11 cellular contexts compared by ENCODE assay signal in the genomic region with DNA sequence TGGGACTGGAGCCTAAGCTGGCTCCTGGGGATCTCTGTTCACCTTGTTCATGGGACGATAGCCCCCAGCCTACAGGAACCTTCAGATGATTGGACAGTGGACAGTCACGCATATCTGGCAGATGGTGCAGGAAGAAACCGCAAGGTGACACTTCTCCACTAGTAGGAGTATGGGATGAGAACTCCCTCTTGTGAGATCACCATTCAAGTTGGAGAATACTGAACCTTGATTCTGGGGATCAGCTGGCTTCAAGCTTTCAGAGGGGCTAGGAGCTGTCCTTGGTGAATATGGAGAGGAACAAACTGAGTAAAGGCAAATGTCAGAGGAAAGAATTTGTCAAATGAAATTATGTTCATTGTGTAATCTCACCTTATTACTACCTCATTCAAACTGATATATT.
A peak's percentile ranks its signal among the peaks of the same experiment; 100 is the strongest.
DNase-seq lines count a peak whose midpoint lies in the region; ATAC-seq and TF ChIP-seq lines count a peak whose summit lies in the region.
"Had no signal": no experiment of that assay in that cellular context is flagged by ENCODE, and none has a peak within 500 bp of the region (broad histone marks: within the 10 kb centered on the region; RNA-seq: fewer than 3 reads in every experiment).

No MANE protein-coding gene starts in this region.

- no peak for ATAC-seq in stimulated activated effector memory CD8-positive, alpha-beta T cell treated with anti-CD3 and anti-CD28 coated beads, Interleukin-12 subunit alpha, Interleukin-12 subunit beta, amount 100 ng/mL, for 72 hours
- ATAC-seq in GM21515 (IDR thresholded peaks at IDR 0.05; ENCODE audit: unreplicated experiment): no peak

- no peaks in the 10 kb centered on the region for H3K27me3 ChIP-seq in Loucy (ENCODE audit: insufficient read depth, low read length, poor library complexity, severe bottlenecking)
- H3K27me3 ChIP-seq: BLaER1 had no signal

- H3K9me3 ChIP-seq in Loucy (ENCODE audit: insufficient read depth, low read depth, low read length): no peaks in the 10 kb centered on the region
- H3K9me3 ChIP-seq: BLaER1 had no signal

- peak overlapping the region; percentile 10 for H3K4me3 Mint-ChIP-seq in activated T-cell treated with anti-CD3 and anti-CD28 coated beads, Interleukin-2, amount 50 U/mL, for 24 hours
- H3K4me3 Mint-ChIP-seq in stimulated activated effector memory CD8-positive, alpha-beta T cell treated with anti-CD3 and anti-CD28 coated beads, Interleukin-12 subunit alpha, Interleukin-12 subunit beta, amount 100 ng/mL, for 72 hours: peak overlapping the region; percentile 8

- H3K4me1 ChIP-seq in Loucy (ENCODE audit: insufficient read depth, low read length, poor library complexity, severe bottlenecking): peaks cover 10% of the 10 kb centered on the region

- H3K9me2 ChIP-seq in Loucy (replicated peaks; ENCODE audit: low read depth, low read length): no peaks in the 10 kb centered on the region

- peak; percentile 33; the same call in 1 of the 2 replicates for TF ChIP-seq CTCF in Loucy (conservative IDR thresholded peaks at IDR 0.05; ENCODE audit: low read length)

- no peak overlapping the region for H3K9ac ChIP-seq in Loucy (ENCODE audit: low read depth, low read length, poor library complexity, severe bottlenecking)
- H3K9ac ChIP-seq: BLaER1 had no signal

- no peak overlapping the region for H3K4me3 ChIP-seq in Loucy (ENCODE audit: low read length, poor library complexity, severe bottlenecking)
- H3K4me3 ChIP-seq: BLaER1 had no signal

- H3K9me3 Mint-ChIP-seq in activated T-cell treated with anti-CD3 and anti-CD28 coated beads, Interleukin-2, amount 50 U/mL, for 24 hours: peaks cover 5% of the 10 kb centered on the region
- no peaks in the 10 kb centered on the region for H3K9me3 Mint-ChIP-seq in stimulated activated effector memory CD8-positive, alpha-beta T cell treated with anti-CD3 and anti-CD28 coated beads, Interleukin-12 subunit alpha, Interleukin-12 subunit beta, amount 100 ng/mL, for 72 hours

- peaks cover 42% of the 10 kb centered on the region for H3K4me1 Mint-ChIP-seq in activated T-cell treated with anti-CD3 and anti-CD28 coated beads, Interleukin-2, amount 50 U/mL, for 24 hours (ENCODE audit: low read depth)
- H3K4me1 Mint-ChIP-seq in stimulated activated effector memory CD8-positive, alpha-beta T cell treated with anti-CD3 and anti-CD28 coated beads, Interleukin-12 subunit alpha, Interleukin-12 subunit beta, amount 100 ng/mL, for 72 hours: peaks cover 27% of the 10 kb centered on the region

- no peaks in the 10 kb centered on the region for H3K27me3 Mint-ChIP-seq in activated T-cell treated with anti-CD3 and anti-CD28 coated beads, Interleukin-2, amount 50 U/mL, for 24 hours

- H3K36me3 ChIP-seq in Loucy (ENCODE audit: insufficient read depth, low read length): no peaks in the 10 kb centered on the region

- H2AFZ ChIP-seq in Loucy (ENCODE audit: low read length): no peak overlapping the region

- no peak overlapping the region for H3K4me2 ChIP-seq in Loucy (ENCODE audit: low read depth, low read length, poor library complexity, severe bottlenecking)

- peak overlapping the region; percentile 62 for H3K27ac Mint-ChIP-seq in activated T-cell treated with anti-CD3 and anti-CD28 coated beads, Interleukin-2, amount 50 U/mL, for 24 hours
- peak overlapping the region; percentile 1 for H3K27ac Mint-ChIP-seq in stimulated activated effector memory CD8-positive, alpha-beta T cell treated with anti-CD3 and anti-CD28 coated beads, Interleukin-12 subunit alpha, Interleukin-12 subunit beta, amount 100 ng/mL, for 72 hours

- no peaks in the 10 kb centered on the region for H3K79me2 ChIP-seq in Loucy (ENCODE audit: insufficient read depth, low read length)

- no peak for DNase-seq in activated T-cell treated with anti-CD3 and anti-CD28 coated beads, Interleukin-2, amount 50 U/mL, for 24 hours
- no peak for DNase-seq in activated T-cell treated with anti-CD3 and anti-CD28 coated beads, Interleukin-2, amount 50 U/mL, for 48 hours
- DNase-seq in amniotic epithelial cell (ENCODE audit: low read depth) (peak; percentile 7), occipital lobe (lab: John Stamatoyannopoulos, UW) (no peak), DMS79 (lab: John Stamatoyannopoulos, UW) (no peak)
- no peak for DNase-seq in stimulated activated effector memory CD8-positive, alpha-beta T cell treated with anti-CD3 and anti-CD28 coated beads, Interleukin-12 subunit alpha, Interleukin-12 subunit beta, amount 100 ng/mL, for 72 hours (ENCODE audit: low spot score in 2 of 2)
- DNase-seq: activated CD4-positive, alpha-beta T cell treated with anti-CD3 and anti-CD28 coated beads for 1 hour; NCI-H2171 had no signal

- H4K20me1 ChIP-seq in Loucy (ENCODE audit: insufficient read depth, low read length, poor library complexity, severe bottlenecking): no peaks in the 10 kb centered on the region
- H4K20me1 ChIP-seq: BLaER1 had no signal

- peaks cover 17% of the 10 kb centered on the region for H3K36me3 Mint-ChIP-seq in activated T-cell treated with anti-CD3 and anti-CD28 coated beads, Interleukin-2, amount 50 U/mL, for 24 hours (ENCODE audit: low read depth)
- peaks cover 4% of the 10 kb centered on the region for H3K36me3 Mint-ChIP-seq in stimulated activated effector memory CD8-positive, alpha-beta T cell treated with anti-CD3 and anti-CD28 coated beads, Interleukin-12 subunit alpha, Interleukin-12 subunit beta, amount 100 ng/mL, for 72 hours

- H3F3A ChIP-seq in Loucy (ENCODE audit: low read depth): no peaks in the 10 kb centered on the region
